25 cellular contexts compared by ENCODE assay signal in the genomic region with DNA sequence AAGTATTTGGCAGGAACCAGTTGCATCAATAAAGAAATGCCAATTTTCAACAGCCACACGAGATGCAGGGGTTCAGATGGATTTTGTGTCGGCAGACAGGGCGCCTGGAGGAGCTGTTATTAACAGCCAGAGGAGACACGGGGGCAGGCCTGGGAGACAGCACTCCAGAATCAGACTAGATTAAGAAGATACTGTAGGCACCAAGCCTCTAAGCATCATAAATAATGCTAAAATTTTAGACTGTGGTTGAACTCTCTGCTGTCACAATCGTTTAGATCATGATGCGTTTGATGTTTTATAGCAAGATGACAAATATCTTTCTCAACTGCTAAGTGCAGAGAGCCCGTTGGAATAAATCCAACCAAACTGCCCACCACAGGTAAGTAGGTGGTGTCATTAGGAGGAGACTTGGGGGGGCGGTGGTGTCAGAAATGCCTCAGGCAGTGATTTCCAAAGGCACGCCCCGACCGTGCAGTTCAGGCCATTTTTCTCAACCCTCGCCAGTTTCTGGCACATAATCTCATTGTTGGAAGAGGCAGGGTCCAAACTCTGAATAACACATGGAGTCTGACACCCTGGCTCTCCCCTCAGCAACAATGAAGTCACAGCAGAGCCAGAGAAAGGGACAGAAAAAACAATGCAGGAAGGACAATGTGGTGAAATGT.
DNase-seq lines count a peak whose midpoint lies in the region; TF ChIP-seq lines count a peak whose summit lies in the region.
"Had no signal": no experiment of that assay in that cellular context is flagged by ENCODE, and none has a peak within 500 bp of the region (broad histone marks: within the 10 kb centered on the region; RNA-seq: fewer than 3 reads in every experiment).

No MANE protein-coding gene starts in this region.

- in situ Hi-C loops in GM23248 (cut with MboI) = no loop called here

- intact Hi-C loops in sigmoid colon (cut with DNase I) = no loop called here

- H3K9me3 ChIP-seq in GM23248 (ENCODE audit: low read depth) (no peaks in the 10 kb centered on the region), sigmoid colon (no peaks in the 10 kb centered on the region)
- H3K9me3 ChIP-seq: thoracic aorta had no signal

- no peak overlapping the region for H3K4me2 ChIP-seq in GM23248 (ENCODE audit: unreplicated experiment)

- peaks cover 8% of the 10 kb centered on the region; the same call in 1 of the 2 replicates for H3F3A ChIP-seq in GM23248 (ENCODE audit: insufficient read depth)

- no peaks in the 10 kb centered on the region for H3K36me3 Mint-ChIP-seq in activated naive CD4-positive, alpha-beta T cell treated with anti-CD3 and anti-CD28 coated beads, Interleukin-2, amount 10 ng/mL, durations not matched to agents 7 days and 5 days
- no peaks in the 10 kb centered on the region for H3K36me3 Mint-ChIP-seq in glutamatergic neuron (ENCODE audit: unreplicated experiment)

- H3K9me2 ChIP-seq in GM23248 (ENCODE audit: insufficient read depth) = no peaks in the 10 kb centered on the region

- H3K27me3 ChIP-seq in GM23248 (replicated peaks; ENCODE audit: insufficient read depth) (no peaks in the 10 kb centered on the region), sigmoid colon (no peaks in the 10 kb centered on the region)

- no peak overlapping the region for H3K27ac ChIP-seq in GM23248
- H3K27ac ChIP-seq in sigmoid colon = no peak overlapping the region
- H3K27ac ChIP-seq: skin epidermis, thoracic aorta, WERI-Rb-1 had no signal

- no peaks in the 10 kb centered on the region for H3K27me3 Mint-ChIP-seq in activated naive CD4-positive, alpha-beta T cell treated with anti-CD3 and anti-CD28 coated beads, Interleukin-2, amount 10 ng/mL, durations not matched to agents 7 days and 5 days
- H3K27me3 Mint-ChIP-seq in glutamatergic neuron (ENCODE audit: unreplicated experiment) = peaks cover 6% of the 10 kb centered on the region
- H3K27me3 Mint-ChIP-seq: activated naive CD8-positive, alpha-beta T cell; activated T-helper 17 cell treated with anti-CD3 and anti-CD28 coated beads, Interleukin-2, amount 50 U/mL, for 72 hours; CD4-positive, alpha-beta memory T cell; naive thymus-derived CD4-positive, alpha-beta T cell had no signal

- H3K4me3 Mint-ChIP-seq in activated naive CD4-positive, alpha-beta T cell treated with anti-CD3 and anti-CD28 coated beads, Interleukin-2, amount 10 ng/mL, durations not matched to agents 7 days and 5 days = no peak overlapping the region
- no peak overlapping the region for H3K4me3 Mint-ChIP-seq in glutamatergic neuron (ENCODE audit: unreplicated experiment)
- H3K4me3 Mint-ChIP-seq: activated naive CD8-positive, alpha-beta T cell; activated T-helper 17 cell treated with anti-CD3 and anti-CD28 coated beads, Interleukin-2, amount 50 U/mL, for 72 hours; CD4-positive, alpha-beta memory T cell; H9; naive thymus-derived CD4-positive, alpha-beta T cell had no signal

- no peaks in the 10 kb centered on the region for H3K36me3 ChIP-seq in GM23248 (ENCODE audit: low read depth)
- no peaks in the 10 kb centered on the region for H3K36me3 ChIP-seq in sigmoid colon
- H3K36me3 ChIP-seq: thoracic aorta, WERI-Rb-1 had no signal

- H3K9ac ChIP-seq in GM23248 = no peak overlapping the region

- H3K9me3 Mint-ChIP-seq in activated naive CD4-positive, alpha-beta T cell treated with anti-CD3 and anti-CD28 coated beads, Interleukin-2, amount 10 ng/mL, durations not matched to agents 7 days and 5 days = no peaks in the 10 kb centered on the region
- peaks cover 7% of the 10 kb centered on the region for H3K9me3 Mint-ChIP-seq in glutamatergic neuron (ENCODE audit: unreplicated experiment)
- H3K9me3 Mint-ChIP-seq: activated T-helper 17 cell treated with anti-CD3 and anti-CD28 coated beads, Interleukin-2, amount 50 U/mL, for 72 hours; CD4-positive, alpha-beta memory T cell; H9 had no signal

- DNase-seq in activated naive CD4-positive, alpha-beta T cell treated with anti-CD3 and anti-CD28 coated beads, Interleukin-2, amount 10 ng/mL, durations not matched to agents 7 days and 5 days = peak; percentile 9
- DNase-seq in activated naive CD4-positive, alpha-beta T cell treated with Interleukin-2 at 50 U/mL for 16 hours = no peak
- DNase-seq in GM23248 (peak; percentile 20), glutamatergic neuron (peak; percentile 8), sigmoid colon (peak; percentile 27), NCI-H1694 (lab: John Stamatoyannopoulos, UW) (no peak), NCI-H1105 treated with DMSO at 0.1 percent for 48 hours (lab: John Stamatoyannopoulos, UW) (no peak)
- DNase-seq in activated CD4-positive, alpha-beta T cell treated with anti-CD3 and anti-CD28 coated beads, Interleukin-2, amount 50 U/mL, for 48 hours = no peak
- DNase-seq: activated CD4-positive, alpha-beta T cell treated with anti-CD3 and anti-CD28 coated beads for 4 hours; AML-193; CD4-positive, alpha-beta memory T cell; effector CD4-positive, alpha-beta T cell; H9; KBM-7; naive thymus-derived CD4-positive, alpha-beta T cell; NCI-H2081 treated with DMSO at 0.1 percent for 48 hours; NCI-H748 treated with DMSO at 0.1 percent for 48 hours; SIG-M5; stimulated activated naive CD8-positive, alpha-beta T cell treated with anti-CD3 and anti-CD28 coated beads, Interleukin-15, Interleukin-2, amounts not matched to agents 100 U/mL and 50 U/mL, for 24 hours; T1000; WERI-Rb-1 had no signal

- H3K79me2 ChIP-seq in GM23248 (ENCODE audit: insufficient read depth) = no peaks in the 10 kb centered on the region

- H4K20me1 ChIP-seq in GM23248 (ENCODE audit: insufficient read depth) = no peaks in the 10 kb centered on the region

- TF ChIP-seq CTCF in glutamatergic neuron (IDR thresholded peaks at IDR 0.05; ENCODE audit: partially characterized antibody, unreplicated experiment) (no peak), sigmoid colon (IDR thresholded peaks at IDR 0.05) (no peak)

- H3K4me1 ChIP-seq in GM23248 (ENCODE audit: insufficient read depth) = peaks cover 6% of the 10 kb centered on the region
- H3K4me1 ChIP-seq in sigmoid colon = peaks cover 0 to 20% (median 10%) of the 10 kb centered on the region in 4 donors

- 35 to 39% methylated on average over 12 of the region's 12 CpGs for WGBS in GM23248 (ENCODE audit: low coverage in 1 of 2, low lambda C conversion rate in 2 of 2, missing lambda C conversion rate in 2 of 2), 2 experiments
- WGBS in sigmoid colon, 2 donors = 69 to 73% methylated on average over 12 of the region's 12 CpGs

- TF ChIP-seq EP300 in sigmoid colon (IDR thresholded peaks at IDR 0.05) = no peak

- H3K27ac Mint-ChIP-seq in activated naive CD4-positive, alpha-beta T cell treated with anti-CD3 and anti-CD28 coated beads, Interleukin-2, amount 10 ng/mL, durations not matched to agents 7 days and 5 days = no peak overlapping the region
- no peak overlapping the region for H3K27ac Mint-ChIP-seq in glutamatergic neuron (ENCODE audit: unreplicated experiment)
- H3K27ac Mint-ChIP-seq: activated naive CD8-positive, alpha-beta T cell; activated T-helper 17 cell treated with anti-CD3 and anti-CD28 coated beads, Interleukin-2, amount 50 U/mL, for 72 hours; CD4-positive, alpha-beta memory T cell had no signal

- H2AFZ ChIP-seq in GM23248 = no peak overlapping the region

- no peak for TF ChIP-seq POLR2A in sigmoid colon (IDR thresholded peaks at IDR 0.05)

- H3K4me3 ChIP-seq in GM23248 = no peak overlapping the region
- H3K4me3 ChIP-seq in sigmoid colon = no peak overlapping the region
- H3K4me3 ChIP-seq: skin epidermis, thoracic aorta had no signal

- no peaks in the 10 kb centered on the region for H3K4me1 Mint-ChIP-seq in activated naive CD4-positive, alpha-beta T cell treated with anti-CD3 and anti-CD28 coated beads, Interleukin-2, amount 10 ng/mL, durations not matched to agents 7 days and 5 days
- peaks cover 22% of the 10 kb centered on the region for H3K4me1 Mint-ChIP-seq in glutamatergic neuron (ENCODE audit: low read depth, unreplicated experiment)

- CTCF ChIA-PET in activated naive CD4-positive, alpha-beta T cell treated with anti-CD3 and anti-CD28 coated beads, Interleukin-2, amount 10 ng/mL, durations not matched to agents 7 days and 5 days (lab: Charles Lee) = no interaction called here

Comparison
In these comparisons a context has a peak if more than half of its experiments do, and no peak if none do; other contexts are left out.
1. DNase-seq: peak in activated naive CD4-positive, alpha-beta T cell treated with anti-CD3 and anti-CD28 coated beads, Interleukin-2, amount 10 ng/mL, durations not matched to agents 7 days and 5 days (single experiment), GM23248 (single experiment), glutamatergic neuron (single experiment) and sigmoid colon (single experiment); none in activated naive CD4-positive, alpha-beta T cell treated with Interleukin-2 at 50 U/mL for 16 hours (single experiment), activated CD4-positive, alpha-beta T cell treated with anti-CD3 and anti-CD28 coated beads, Interleukin-2, amount 50 U/mL, for 48 hours (0 of 2), NCI-H1694 (single experiment) and NCI-H1105 treated with DMSO at 0.1 percent for 48 hours (single experiment).